In the genomic region with DNA sequence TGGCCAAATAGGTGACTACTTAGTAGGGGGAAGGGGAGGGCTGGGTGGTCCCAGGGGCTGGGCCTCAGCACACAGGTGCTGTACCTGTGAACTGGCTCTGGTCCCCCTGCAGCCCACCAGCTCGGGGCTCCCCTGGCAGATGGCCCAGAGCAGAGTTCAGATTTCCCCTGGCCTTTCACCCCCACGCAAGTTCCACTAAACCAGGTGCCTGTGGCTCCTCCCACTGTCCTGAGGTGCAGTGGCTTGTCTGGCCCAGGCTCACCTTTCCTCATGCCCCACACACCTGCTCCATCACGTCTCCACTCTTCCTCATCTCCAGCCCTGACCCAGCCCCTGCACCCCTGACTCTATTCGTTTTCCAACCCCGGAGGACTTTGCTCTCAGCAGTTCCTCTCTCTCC, we compare ENCODE assay signal across 19 cellular contexts. TPM values are rescaled to one million over a fixed set of nuclear protein-coding genes. Genes with fewer than 3 reads are reported as not detected.
DNase-seq lines count a peak whose midpoint lies in the region; ATAC-seq lines count a peak whose summit lies in the region.
"Had no signal": no experiment of that assay in that cellular context is flagged by ENCODE, and none has a peak within 500 bp of the region (broad histone marks: within the 10 kb centered on the region; RNA-seq: fewer than 3 reads in every experiment).

No MANE protein-coding gene starts in this region.

- H3K4me3 ChIP-seq in neuronal stem cell (ENCODE audit: low read length in 2 of 2), result no peak overlapping the region
- H3K4me3 ChIP-seq: GM23338 had no signal

- H3K9ac ChIP-seq in neuronal stem cell (ENCODE audit: low read depth, low read length, poor library complexity), result no peak overlapping the region

- H3K14ac ChIP-seq in neuronal stem cell (ENCODE audit: low read length), result no peak overlapping the region

- H3K36me3 ChIP-seq in neuronal stem cell (replicated peaks in 1 of 2; ENCODE audit: control insufficient read depth in 2 of 2, insufficient read depth in 2 of 2, low read length in 2 of 2), result no peaks in the 10 kb centered on the region
- H3K36me3 ChIP-seq: BE2C had no signal

- no peaks in the 10 kb centered on the region for H3K79me1 ChIP-seq in neuronal stem cell (ENCODE audit: low read depth, low read length)

- H2BK120ac ChIP-seq in neuronal stem cell (ENCODE audit: low read depth, low read length), result no peak overlapping the region

- no peak overlapping the region for H3K23ac ChIP-seq in neuronal stem cell (ENCODE audit: low read depth, low read length, poor library complexity)

- no peaks in the 10 kb centered on the region for H3K9me3 Mint-ChIP-seq in stimulated activated naive CD8-positive, alpha-beta T cell treated with anti-CD3 and anti-CD28 coated beads, Interleukin-15, amount 100 ng/mL, for 72 hours
- H3K9me3 Mint-ChIP-seq: CD8-positive, alpha-beta memory T cell; GM23338; HFFc6 had no signal

- WGBS in neuronal stem cell (ENCODE audit: extremely low coverage in 2 of 2, insufficient read length in 2 of 2, insufficient replicate concordance in 1 of 2), 2 donors, result no CpG with 5 or more reads among the region's 5 CpGs

- no peak overlapping the region for H3K4me3 Mint-ChIP-seq in stimulated activated naive CD8-positive, alpha-beta T cell treated with anti-CD3 and anti-CD28 coated beads, Interleukin-15, amount 100 ng/mL, for 72 hours
- H3K4me3 Mint-ChIP-seq: CD4-positive, CD25-positive, alpha-beta regulatory T cell; CD8-positive, alpha-beta memory T cell; GM23338; HFFc6 had no signal

- no peak overlapping the region for H4K91ac ChIP-seq in neuronal stem cell (ENCODE audit: low read depth, low read length, poor library complexity)

- H4K8ac ChIP-seq in neuronal stem cell (ENCODE audit: low read depth, low read length), result no peak overlapping the region

- no peak overlapping the region for H3K4ac ChIP-seq in neuronal stem cell (ENCODE audit: low read length)

- H2AFZ ChIP-seq in neuronal stem cell (ENCODE audit: low read length), result no peak overlapping the region
- H2AFZ ChIP-seq: GM23338 had no signal

- no peak overlapping the region for H2BK5ac ChIP-seq in neuronal stem cell (ENCODE audit: low read length)

- H3K4me1 ChIP-seq in neuronal stem cell (ENCODE audit: control insufficient read depth in 2 of 2, insufficient read depth in 1 of 2, low read depth in 1 of 2, low read length in 2 of 2), result peaks cover 2 to 8% of the 10 kb centered on the region in 2 donors
- H3K4me1 ChIP-seq: BE2C had no signal

- no peak for DNase-seq in stimulated activated naive CD8-positive, alpha-beta T cell treated with anti-CD3 and anti-CD28 coated beads, Interleukin-15, amount 100 ng/mL, for 72 hours
- no peak for DNase-seq in stimulated activated naive CD8-positive, alpha-beta T cell treated with anti-CD3 and anti-CD28 coated beads, Interleukin-15, Interleukin-2, amounts not matched to agents 100 U/mL and 50 U/mL, for 24 hours
- DNase-seq in islet precursor cell (peak; percentile 43), neuronal stem cell (ENCODE audit: low spot score) (no peak), DMS79 (lab: John Stamatoyannopoulos, UW) (no peak), SW 1271 (lab: John Stamatoyannopoulos, UW) (no peak)
- no peak for DNase-seq in stimulated activated CD4-positive, alpha-beta T cell treated with anti-CD3 and anti-CD28 coated beads, Interleukin-15, amount 100 ng/mL, for 24 hours
- DNase-seq: ACHN; BE2C; C1 segment of cervical spinal cord; CD4-positive, CD25-positive, alpha-beta regulatory T cell; CD8-positive, alpha-beta memory T cell; COR-L47; DMS79 treated with DMSO at 0.1 percent for 48 hours; GF-D8; HFFc6; IMR-90 had no signal

- H3K27ac Mint-ChIP-seq in stimulated activated naive CD8-positive, alpha-beta T cell treated with anti-CD3 and anti-CD28 coated beads, Interleukin-15, amount 100 ng/mL, for 72 hours, result no peak overlapping the region
- H3K27ac Mint-ChIP-seq: CD4-positive, CD25-positive, alpha-beta regulatory T cell; GM23338; HFFc6 had no signal

- ATAC-seq in stimulated activated naive CD8-positive, alpha-beta T cell treated with anti-CD3 and anti-CD28 coated beads, Interleukin-15, amount 100 ng/mL, for 72 hours, result peak; percentile 20
- no peak for ATAC-seq in stimulated activated naive CD8-positive, alpha-beta T cell treated with anti-CD3 and anti-CD28 coated beads, Interleukin-15, Interleukin-2, amounts not matched to agents 100 U/mL and 50 U/mL, for 24 hours
- ATAC-seq: GM23338, HCT116 had no signal

- H3K27me3 ChIP-seq in neuronal stem cell (ENCODE audit: control insufficient read depth in 3 of 3, insufficient read depth in 3 of 3, low read depth in 1 of 3, low read length in 3 of 3), result peaks cover 0 to 31% (median 0%) of the 10 kb centered on the region in 3 experiments

- no peak overlapping the region for H3K4me2 ChIP-seq in neuronal stem cell (ENCODE audit: insufficient read depth, low read length, poor library complexity, severe bottlenecking)
- H3K4me2 ChIP-seq: GM23338 had no signal

- no peaks in the 10 kb centered on the region for H3K4me1 Mint-ChIP-seq in stimulated activated naive CD8-positive, alpha-beta T cell treated with anti-CD3 and anti-CD28 coated beads, Interleukin-15, amount 100 ng/mL, for 72 hours
- H3K4me1 Mint-ChIP-seq: CD4-positive, CD25-positive, alpha-beta regulatory T cell; CD8-positive, alpha-beta memory T cell had no signal

- H3K18ac ChIP-seq in neuronal stem cell (ENCODE audit: low read length), result no peak overlapping the region

- H3K9me3 ChIP-seq in neuronal stem cell (replicated peaks in 1 of 2; ENCODE audit: control insufficient read depth in 2 of 2, insufficient read depth in 1 of 2, low read depth in 1 of 2, low read length in 2 of 2), result no peaks in the 10 kb centered on the region
- H3K9me3 ChIP-seq: BE2C had no signal

- peak overlapping the region; percentile 44 for H2AK5ac ChIP-seq in neuronal stem cell (ENCODE audit: low read depth, low read length)

- no peak overlapping the region for H2BK12ac ChIP-seq in neuronal stem cell (ENCODE audit: low read length)

- peaks cover 31% of the 10 kb centered on the region for H3K27me3 Mint-ChIP-seq in stimulated activated naive CD8-positive, alpha-beta T cell treated with anti-CD3 and anti-CD28 coated beads, Interleukin-15, amount 100 ng/mL, for 72 hours

- no peak overlapping the region for H3K27ac ChIP-seq in neuronal stem cell (replicated peaks; ENCODE audit: low read length)

- peak overlapping the region; percentile 45 for H2BK15ac ChIP-seq in neuronal stem cell (ENCODE audit: low read length)

RNA-seq across cellular contexts. Expression of gene OPALIN, which starts 47.3 kb away (rescaled TPM):
- polyA plus RNA-seq in neuronal stem cell (2013, experiment 1 of 2), result not detected
- polyA plus RNA-seq in neuronal stem cell (2013, experiment 2 of 2), result not detected
- polyA plus RNA-seq: CD4-positive, CD25-positive, alpha-beta regulatory T cell; CD8-positive, alpha-beta memory T cell; GM23338; IMR-90 had no signal
